ENCODE assay signal across 9 cellular contexts in the genomic region with DNA sequence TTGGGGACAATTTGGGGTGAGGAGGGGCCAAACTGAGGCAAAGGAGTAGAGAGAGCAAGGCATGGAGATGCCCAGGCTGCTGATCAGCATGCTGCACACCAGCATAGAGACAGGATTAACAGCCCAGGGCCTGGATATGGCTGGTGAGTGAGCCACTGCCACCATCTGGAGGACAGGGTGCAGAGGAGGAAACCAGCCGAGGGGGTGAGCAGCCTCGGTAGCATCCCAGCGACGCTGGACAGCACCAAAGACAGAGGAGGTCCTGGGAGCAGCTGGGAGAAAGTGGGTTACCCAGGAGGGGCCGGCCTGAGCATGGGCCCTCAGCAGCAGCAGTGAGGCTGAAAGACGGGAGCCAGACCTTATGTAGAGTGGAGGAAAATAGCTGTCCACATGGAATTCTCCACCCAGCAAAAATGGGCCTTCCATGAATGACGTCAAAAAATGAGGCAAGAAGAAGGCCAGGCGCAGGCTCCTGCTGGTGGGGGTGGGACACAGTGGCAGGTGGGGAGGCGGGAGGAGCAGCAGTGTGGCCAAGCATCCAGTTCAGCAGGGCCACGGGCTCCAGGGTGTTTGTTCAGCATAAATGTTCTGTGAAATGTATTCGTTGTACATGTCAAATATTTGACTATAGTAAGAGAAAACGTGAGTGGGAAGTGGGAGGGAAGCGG. TPM values are rescaled to one million over a fixed set of nuclear protein-coding genes. Genes with fewer than 3 reads are reported as not detected.
A peak's percentile ranks its signal among the peaks of the same experiment; 100 is the strongest.
DNase-seq lines count a peak whose midpoint lies in the region; ATAC-seq, FAIRE-seq and TF ChIP-seq lines count a peak whose summit lies in the region.
"Had no signal": no experiment of that assay in that cellular context is flagged by ENCODE, and none has a peak within 500 bp of the region (broad histone marks: within the 10 kb centered on the region; RNA-seq: fewer than 3 reads in every experiment).

No MANE protein-coding gene starts in this region.

- no peak overlapping the region for H3K27ac Mint-ChIP-seq in naive thymus-derived CD8-positive, alpha-beta T cell

- H3K36me3 ChIP-seq in WERI-Rb-1: no peaks in the 10 kb centered on the region
- H3K36me3 ChIP-seq: esophagus muscularis mucosa had no signal

- DNase-seq in D721Med (ENCODE audit: insufficient read length, low spot score): no peak
- DNase-seq in HFF-Myc (ENCODE audit: extremely low read depth, low read depth): no peak
- DNase-seq in WERI-Rb-1: peak; percentile 60
- DNase-seq in myocyte (ENCODE audit: low read depth): peak; percentile 34
- DNase-seq in NCI-H1930 (lab: John Stamatoyannopoulos, UW): no peak
- DNase-seq in naive thymus-derived CD8-positive, alpha-beta T cell: no peak
- DNase-seq in globus pallidus (ENCODE audit: low spot score): no peak
- DNase-seq: activated CD4-positive, alpha-beta T cell treated with anti-CD3 and anti-CD28 coated beads for 1 hour had no signal

- H3K27me3 ChIP-seq in WERI-Rb-1 (ENCODE audit: insufficient read depth, low read depth, severe bottlenecking): peaks cover 91% of the 10 kb centered on the region

- FAIRE-seq in D721Med (lab: Jason Lieb, UNC): no peak

- H3K4me3 Mint-ChIP-seq in naive thymus-derived CD8-positive, alpha-beta T cell: no peak overlapping the region

- POLR2A ChIA-PET in naive thymus-derived CD8-positive, alpha-beta T cell (lab: Charles Lee): no interaction called here

- no peaks in the 10 kb centered on the region for H3K4me1 Mint-ChIP-seq in naive thymus-derived CD8-positive, alpha-beta T cell

- H3K9me3 Mint-ChIP-seq in naive thymus-derived CD8-positive, alpha-beta T cell: no peaks in the 10 kb centered on the region

- no peaks in the 10 kb centered on the region for H3K9me3 ChIP-seq in WERI-Rb-1 (ENCODE audit: severe bottlenecking)
- H3K9me3 ChIP-seq: esophagus muscularis mucosa had no signal

- H3K4me3 ChIP-seq in HFF-Myc (replicated peaks; ENCODE audit: low read depth, low read length) (no peak overlapping the region), WERI-Rb-1 (ENCODE audit: low read depth, low read length) (no peak overlapping the region)
- H3K4me3 ChIP-seq: esophagus muscularis mucosa had no signal

- ATAC-seq in naive thymus-derived CD8-positive, alpha-beta T cell: no peak

- no peak overlapping the region for H3K27ac ChIP-seq in WERI-Rb-1
- H3K27ac ChIP-seq: esophagus muscularis mucosa had no signal

- peaks cover 0 to 9% (median 6%) of the 10 kb centered on the region in 5 donors for H3K27me3 Mint-ChIP-seq in naive thymus-derived CD8-positive, alpha-beta T cell

- TF ChIP-seq CTCF in D721Med (IDR thresholded peaks at IDR 0.05; ENCODE audit: insufficient read depth, missing control alignments) (peak; percentile 23), HFF-Myc (IDR thresholded peaks at IDR 0.05; ENCODE audit: low read depth, low read length, missing control alignments) (peak; percentile 14), WERI-Rb-1 (IDR thresholded peaks at IDR 0.05; ENCODE audit: low read depth, low read length) (peak; percentile 59)

- H3K36me3 Mint-ChIP-seq in naive thymus-derived CD8-positive, alpha-beta T cell: no peaks in the 10 kb centered on the region

RNA-seq across cellular contexts. Expression of a gene that starts 16.7 kb away (rescaled TPM):
- 0.08 TPM in 1 of 2 replicates, not detected in the other for total RNA-seq in myocyte
- polyA plus RNA-seq in myocyte (2012): 0.13 TPM
- not detected for total RNA-seq in naive thymus-derived CD8-positive, alpha-beta T cell
- not detected for polyA plus RNA-seq in naive thymus-derived CD8-positive, alpha-beta T cell

RNA-seq across cellular contexts. Expression of a gene that starts 44.7 kb away (rescaled TPM):
- total RNA-seq in myocyte: 21.2 and 27.6 TPM in 2 replicates
- polyA plus RNA-seq in myocyte (2012): 27.2 TPM
- total RNA-seq in naive thymus-derived CD8-positive, alpha-beta T cell: 10 to 100 TPM; 56.9 to 61.0 TPM
- polyA plus RNA-seq in naive thymus-derived CD8-positive, alpha-beta T cell: 10 to 100 TPM; 15.0 to 20.0 (median 16.2) TPM

Comparison
In these comparisons a context has a peak if more than half of its experiments do, and no peak if none do; other contexts are left out.
1. DNase-seq: peak in WERI-Rb-1 (single experiment) and myocyte (single experiment); none in D721Med (single experiment), HFF-Myc (single experiment), NCI-H1930 (0 of 2), naive thymus-derived CD8-positive, alpha-beta T cell (0 of 10) and globus pallidus (single experiment).
2. Peak in every context shown above with its lines, with median percentiles within 50 percentile points of each other: CTCF ChIP-seq.